Comparison of ENCODE assay signal across 31 cellular contexts in genomic region chr1:37667023-37667769, GRCh38. TPM values are rescaled to one million over a fixed set of nuclear protein-coding genes. Genes with fewer than 3 reads are reported as not detected.
A peak's percentile ranks its signal among the peaks of the same experiment; 100 is the strongest.
DNase-seq lines count a peak whose midpoint lies in the region; ATAC-seq, FAIRE-seq and TF ChIP-seq lines count a peak whose summit lies in the region.
"Had no signal": no experiment of that assay in that cellular context is flagged by ENCODE, and none has a peak within 500 bp of the region (broad histone marks: within the 10 kb centered on the region; RNA-seq: fewer than 3 reads in every experiment).

No MANE protein-coding gene starts in this region.

- no peak for TF ChIP-seq CTCF in SK-N-SH (IDR thresholded peaks at IDR 0.05)
- TF ChIP-seq CTCF in kidney (IDR thresholded peaks at IDR 0.05; ENCODE audit: borderline replicate concordance, extremely low read depth, insufficient read depth): no peak
- TF ChIP-seq CTCF in osteocyte (IDR thresholded peaks at IDR 0.05): no peak

- no peak overlapping the region for H2AFZ ChIP-seq in SK-N-SH (ENCODE audit: low read depth)
- H2AFZ ChIP-seq: hepatocyte had no signal

- H3K27ac Mint-ChIP-seq in osteocyte (ENCODE audit: unreplicated experiment): no peak overlapping the region
- no peak overlapping the region for H3K27ac Mint-ChIP-seq in activated T-helper 17 cell treated with anti-CD3 and anti-CD28 coated beads, Interleukin-2, amount 50 U/mL, for 72 hours
- H3K27ac Mint-ChIP-seq: activated CD4-positive, alpha-beta T cell treated with anti-CD3 and anti-CD28 coated beads for 36 hours; activated CD8-positive, alpha-beta T cell treated with anti-CD3 and anti-CD28 coated beads, Interleukin-2, amount 10 ng/mL, durations not matched to agents 7 days and 5 days; activated naive CD8-positive, alpha-beta T cell treated with anti-CD3 and anti-CD28 coated beads for 36 hours; memory B cell; T-helper 1 cell treated with Interleukin-12 subunit alpha and Interleukin-12 subunit beta and Interleukin-4 antibody, amounts not matched to agents 30 μg/mL and 1 μg/mL, for 36 hours had no signal

- H3K9me3 Mint-ChIP-seq in osteocyte (ENCODE audit: unreplicated experiment): no peaks in the 10 kb centered on the region
- no peaks in the 10 kb centered on the region for H3K9me3 Mint-ChIP-seq in activated T-helper 17 cell treated with anti-CD3 and anti-CD28 coated beads, Interleukin-2, amount 50 U/mL, for 72 hours
- H3K9me3 Mint-ChIP-seq: activated naive CD8-positive, alpha-beta T cell treated with anti-CD3 and anti-CD28 coated beads for 36 hours; memory B cell; T-helper 1 cell treated with Interleukin-12 subunit alpha and Interleukin-12 subunit beta and Interleukin-4 antibody, amounts not matched to agents 30 μg/mL and 1 μg/mL, for 36 hours had no signal

- no peaks in the 10 kb centered on the region for H3F3A ChIP-seq in SK-N-SH (replicated peaks; ENCODE audit: insufficient read depth)

- H3K4me3 ChIP-seq in SK-N-SH (ENCODE audit: low read depth in 2 of 2, low read length in 1 of 2) (no peak overlapping the region), kidney (ENCODE audit: low read length in 2 of 2) (no peak overlapping the region)
- H3K4me3 ChIP-seq: BLaER1 treated with 17β-estradiol and CSF1 and Interleukin-3, amounts not matched to agents 10 nM and 100 nM; esophagus muscularis mucosa; hepatocyte; MG63; prostate gland; SJSA1; testis had no signal

- no peaks in the 10 kb centered on the region for H3K36me3 ChIP-seq in SK-N-SH (replicated peaks in 1 of 2; ENCODE audit: control insufficient read depth in 1 of 2, insufficient read depth in 2 of 2, low read length in 1 of 2)
- H3K36me3 ChIP-seq in kidney (ENCODE audit: control insufficient read depth in 1 of 2, insufficient read depth in 2 of 2, low read length in 2 of 2): no peaks in the 10 kb centered on the region
- H3K36me3 ChIP-seq: BLaER1 treated with 17β-estradiol and CSF1 and Interleukin-3, amounts not matched to agents 10 nM and 100 nM; esophagus muscularis mucosa; MG63; prostate gland; SJSA1 had no signal

- H3K79me2 ChIP-seq in SK-N-SH (ENCODE audit: insufficient read depth): no peaks in the 10 kb centered on the region
- H3K79me2 ChIP-seq: hepatocyte had no signal

- FAIRE-seq in kidney (lab: Jason Lieb, UNC): no peak
- FAIRE-seq: frontal cortex had no signal

- TF ChIP-seq EP300 in SK-N-SH (IDR thresholded peaks at IDR 0.05; ENCODE audit: borderline replicate concordance in 1 of 2, low read depth in 1 of 2, low read length in 1 of 2): no peak

- POLR2A ChIA-PET in SK-N-SH (lab: Yijun Ruan, JAX): interaction anchor here (0.8 kb wide), 1 partner anchor 11 kb away, joined by 3 read pairs; no protein-coding TSS in a partner anchor

- no peak overlapping the region for H3K4me2 ChIP-seq in SK-N-SH
- H3K4me2 ChIP-seq: BLaER1 treated with 17β-estradiol and CSF1 and Interleukin-3, amounts not matched to agents 10 nM and 100 nM; hepatocyte had no signal

- H3K9ac ChIP-seq in SK-N-SH: no peak overlapping the region
- no peak overlapping the region for H3K9ac ChIP-seq in kidney (ENCODE audit: low read length in 2 of 2)
- H3K9ac ChIP-seq: BLaER1 treated with 17β-estradiol and CSF1 and Interleukin-3, amounts not matched to agents 10 nM and 100 nM had no signal

- H3K27me3 Mint-ChIP-seq in osteocyte (ENCODE audit: unreplicated experiment): peaks cover 17% of the 10 kb centered on the region
- peaks cover 9% of the 10 kb centered on the region for H3K27me3 Mint-ChIP-seq in activated T-helper 17 cell treated with anti-CD3 and anti-CD28 coated beads, Interleukin-2, amount 50 U/mL, for 72 hours

- peak; percentile 26; the same call in 1 of the 2 replicates for TF ChIP-seq RAD21 in SK-N-SH (IDR thresholded peaks at IDR 0.05; ENCODE audit: low read length)

- ATAC-seq in activated T-helper 17 cell treated with anti-CD3 and anti-CD28 coated beads, Interleukin-2, amount 50 U/mL, for 72 hours (replicated peaks): no peak
- ATAC-seq: activated CD4-positive, alpha-beta T cell treated with anti-CD3 and anti-CD28 coated beads for 36 hours; activated CD8-positive, alpha-beta T cell treated with anti-CD3 and anti-CD28 coated beads, Interleukin-2, amount 10 ng/mL, durations not matched to agents 7 days and 5 days; HCT116; left lobe of liver; stimulated activated naive CD8-positive, alpha-beta T cell treated with anti-CD3 and anti-CD28 coated beads, Interleukin-15, Interleukin-2, amounts not matched to agents 100 U/mL and 50 U/mL, for 24 hours had no signal

- H3K4me1 Mint-ChIP-seq in osteocyte (ENCODE audit: unreplicated experiment): peaks cover 4% of the 10 kb centered on the region
- H3K4me1 Mint-ChIP-seq in activated T-helper 17 cell treated with anti-CD3 and anti-CD28 coated beads, Interleukin-2, amount 50 U/mL, for 72 hours: no peaks in the 10 kb centered on the region
- H3K4me1 Mint-ChIP-seq: activated CD4-positive, alpha-beta T cell treated with anti-CD3 and anti-CD28 coated beads for 36 hours; activated naive CD8-positive, alpha-beta T cell treated with anti-CD3 and anti-CD28 coated beads for 36 hours; memory B cell had no signal

- H3K36me3 Mint-ChIP-seq in osteocyte (ENCODE audit: unreplicated experiment): no peaks in the 10 kb centered on the region
- H3K36me3 Mint-ChIP-seq in activated T-helper 17 cell treated with anti-CD3 and anti-CD28 coated beads, Interleukin-2, amount 50 U/mL, for 72 hours (ENCODE audit: low read depth): no peaks in the 10 kb centered on the region
- H3K36me3 Mint-ChIP-seq: activated naive CD8-positive, alpha-beta T cell treated with anti-CD3 and anti-CD28 coated beads for 36 hours; memory B cell had no signal

- intact Hi-C loops in kidney (cut with DNase I): no loop called here

- 54% methylated on average over 15 of the region's 18 CpGs for WGBS in SK-N-SH (ENCODE audit: low lambda C conversion rate)

- H4K20me1 ChIP-seq in SK-N-SH (ENCODE audit: insufficient read depth): no peaks in the 10 kb centered on the region
- H4K20me1 ChIP-seq: BLaER1 treated with 17β-estradiol and CSF1 and Interleukin-3, amounts not matched to agents 10 nM and 100 nM had no signal

- H3K9me2 ChIP-seq in SK-N-SH: no peaks in the 10 kb centered on the region

- CTCF ChIA-PET in SK-N-SH (lab: Yijun Ruan, JAX): interaction anchor here (0.7 to 8.4 kb wide), 8 partner anchors 9 to 1151 kb away, joined by 3 to 56 read pairs (median 3); partner anchors contain the start of gene CDCA8

- DNase-seq in NCI-H82 (lab: John Stamatoyannopoulos, UW): peak; percentile 76
- DNase-seq in NCI-H82 treated with DMSO at 0.1 percent for 48 hours (lab: John Stamatoyannopoulos, UW; ENCODE audit: unreplicated experiment): no peak
- peak; percentile 65 for DNase-seq in SK-N-SH
- peak; percentile 61 for DNase-seq in kidney
- no peak for DNase-seq in T1000 (lab: John Stamatoyannopoulos, UW)
- DNase-seq in C1 segment of cervical spinal cord (lab: John Stamatoyannopoulos, UW): no peak
- DNase-seq in osteocyte (ENCODE audit: extremely low spot score, unreplicated experiment): no peak
- DNase-seq: activated CD4-positive, alpha-beta T cell treated with anti-CD3 and anti-CD28 coated beads for 36 hours; activated CD8-positive, alpha-beta T cell treated with anti-CD3 and anti-CD28 coated beads, Interleukin-2, amount 10 ng/mL, durations not matched to agents 7 days and 5 days; activated effector memory CD4-positive, alpha-beta T cell treated with anti-CD3 and anti-CD28 coated beads, Interleukin-2, amount 50 U/mL, for 16 hours; activated naive CD8-positive, alpha-beta T cell treated with anti-CD3 and anti-CD28 coated beads for 36 hours; KG1; MG63; NCI-H2081 treated with DMSO at 0.1 percent for 48 hours; NCI-H226; stimulated activated naive CD8-positive, alpha-beta T cell treated with anti-CD3 and anti-CD28 coated beads, Interleukin-15, Interleukin-2, amounts not matched to agents 100 U/mL and 50 U/mL, for 24 hours; testis had no signal

- H3K4me3 Mint-ChIP-seq in osteocyte (ENCODE audit: unreplicated experiment): no peak overlapping the region
- no peak overlapping the region for H3K4me3 Mint-ChIP-seq in activated T-helper 17 cell treated with anti-CD3 and anti-CD28 coated beads, Interleukin-2, amount 50 U/mL, for 72 hours
- H3K4me3 Mint-ChIP-seq: activated CD4-positive, alpha-beta T cell treated with anti-CD3 and anti-CD28 coated beads for 36 hours; activated CD8-positive, alpha-beta T cell treated with anti-CD3 and anti-CD28 coated beads, Interleukin-2, amount 10 ng/mL, durations not matched to agents 7 days and 5 days; activated naive CD8-positive, alpha-beta T cell treated with anti-CD3 and anti-CD28 coated beads for 36 hours; memory B cell; T-helper 1 cell treated with Interleukin-12 subunit alpha and Interleukin-12 subunit beta and Interleukin-4 antibody, amounts not matched to agents 30 μg/mL and 1 μg/mL, for 36 hours had no signal

- 0 out of 2 replicates have a peak, but pooled peaks cover 13% of the 10 kb centered on the region for H3K27me3 ChIP-seq in SK-N-SH (ENCODE audit: insufficient read depth)
- H3K27me3 ChIP-seq: BLaER1 treated with 17β-estradiol and CSF1 and Interleukin-3, amounts not matched to agents 10 nM and 100 nM; MG63; testis had no signal

- no peak overlapping the region for H3K27ac ChIP-seq in SK-N-SH (ENCODE audit: low read depth in 2 of 2, low read length in 1 of 2)
- no peak overlapping the region for H3K27ac ChIP-seq in kidney (ENCODE audit: low read depth in 2 of 2, low read length in 2 of 2)
- H3K27ac ChIP-seq: BLaER1 treated with 17β-estradiol and CSF1 and Interleukin-3, amounts not matched to agents 10 nM and 100 nM; esophagus muscularis mucosa; hepatocyte; prostate gland; SJSA1; testis had no signal

- H3K9me3 ChIP-seq in SK-N-SH: no peaks in the 10 kb centered on the region
- H3K9me3 ChIP-seq in kidney (ENCODE audit: control insufficient read depth in 1 of 2, low read length in 2 of 2): no peaks in the 10 kb centered on the region
- H3K9me3 ChIP-seq: BLaER1 treated with 17β-estradiol and CSF1 and Interleukin-3, amounts not matched to agents 10 nM and 100 nM; esophagus muscularis mucosa; MG63; prostate gland; SJSA1; testis had no signal

- H3K4me1 ChIP-seq in SK-N-SH (ENCODE audit: control insufficient read depth in 1 of 2, insufficient read depth in 2 of 2, low read depth in 1 of 2, low read length in 1 of 2) (peaks cover 0 to 11% of the 10 kb centered on the region in 2 experiments; a peak in 1 of 4 replicates), kidney (ENCODE audit: control insufficient read depth in 1 of 2, insufficient read depth in 1 of 2, low read depth in 1 of 2, low read length in 2 of 2) (no peaks in the 10 kb centered on the region)
- H3K4me1 ChIP-seq: esophagus muscularis mucosa, prostate gland, SJSA1, testis had no signal

RNA-seq across cellular contexts. Expression of gene CDCA8, which starts 25.1 kb away (rescaled TPM):
- polyA plus RNA-seq in SK-N-SH (2012; rRNA removed): 18.9 and 22.9 TPM in 2 replicates
- polyA plus RNA-seq in SK-N-SH (2012; cell fraction: cytosol; rRNA removed): 16.2 and 21.3 TPM in 2 replicates
- 14.5 and 22.7 TPM in 2 replicates for polyA plus RNA-seq in SK-N-SH (2012; cell fraction: nucleus; rRNA removed)
- 1.0 TPM for total RNA-seq in kidney
- 0.71 TPM for polyA plus RNA-seq in kidney (ENCODE audit: insufficient read depth, low read depth, low replicate concordance)
- total RNA-seq in osteocyte: 7.6 and 7.7 TPM in 2 replicates
- 10 to 100 TPM; 51.2 to 67.5 TPM for total RNA-seq in activated T-helper 17 cell treated with anti-CD3 and anti-CD28 coated beads, Interleukin-2, amount 50 U/mL, for 72 hours

RNA-seq across cellular contexts. Expression of gene RSPO1, which starts 32.5 kb away (rescaled TPM):
- 0.03 TPM in 1 of 2 replicates, not detected in the other for polyA plus RNA-seq in SK-N-SH (2012; rRNA removed)
- polyA plus RNA-seq in SK-N-SH (2012; cell fraction: cytosol; rRNA removed): not detected in 2 replicates
- 0.02 and 0.06 TPM in 2 replicates for polyA plus RNA-seq in SK-N-SH (2012; cell fraction: nucleus; rRNA removed)
- total RNA-seq in kidney: 0.19 TPM
- 0.26 TPM for polyA plus RNA-seq in kidney (ENCODE audit: insufficient read depth, low read depth, low replicate concordance)
- total RNA-seq in osteocyte: not detected in 2 replicates
- total RNA-seq in activated T-helper 17 cell treated with anti-CD3 and anti-CD28 coated beads, Interleukin-2, amount 50 U/mL, for 72 hours: not detected
- total RNA-seq: activated CD4-positive, alpha-beta T cell treated with anti-CD3 and anti-CD28 coated beads for 36 hours; activated CD8-positive, alpha-beta T cell treated with anti-CD3 and anti-CD28 coated beads, Interleukin-2, amount 10 ng/mL, durations not matched to agents 7 days and 5 days; activated naive CD8-positive, alpha-beta T cell treated with anti-CD3 and anti-CD28 coated beads for 36 hours; cardiac septum; Daoy; frontal cortex; left lobe of liver; RPMI7951; SJSA1 had no signal

Comparison
In these comparisons a context has a peak if more than half of its experiments do, and no peak if none do; other contexts are left out.
1. DNase-seq: peak in NCI-H82 (single experiment), SK-N-SH (single experiment) and kidney (single experiment); none in NCI-H82 treated with DMSO at 0.1 percent for 48 hours (single experiment), T1000 (single experiment), C1 segment of cervical spinal cord (0 of 14) and osteocyte (single experiment).